ENCODE assay signal across 8 cellular contexts in the genomic region with DNA sequence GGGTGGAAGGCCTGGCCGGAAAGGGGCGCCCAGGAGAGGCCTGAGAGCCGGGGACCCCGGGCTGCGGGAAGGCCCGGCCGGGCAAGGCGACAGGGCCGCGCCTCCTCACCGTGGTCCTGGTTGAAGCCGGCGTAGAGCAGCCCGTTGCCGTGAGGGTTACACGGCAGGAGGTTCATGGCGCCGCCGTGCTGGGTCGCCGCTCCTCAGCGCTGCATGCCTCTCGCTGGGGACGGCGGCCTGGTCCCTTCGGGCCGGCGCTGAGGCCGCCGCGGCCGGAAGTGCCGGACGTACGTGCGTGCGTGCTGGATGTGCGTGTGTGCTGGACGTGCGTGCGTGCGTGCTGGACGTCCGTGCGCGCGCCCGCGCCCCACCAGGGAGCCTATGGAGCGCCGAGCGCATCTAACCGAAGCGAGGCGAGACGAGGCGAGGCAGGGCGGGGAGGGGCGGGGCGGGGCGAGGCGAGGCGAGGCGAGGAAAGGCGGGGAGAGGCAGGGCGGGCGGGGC. TPM values are rescaled to one million over a fixed set of nuclear protein-coding genes. Genes with fewer than 3 reads are reported as not detected.
A peak's percentile ranks its signal among the peaks of the same experiment; 100 is the strongest.
DNase-seq lines count a peak whose midpoint lies in the region; ATAC-seq and TF ChIP-seq lines count a peak whose summit lies in the region.

A gene (minus strand): TSS at position 280 of the 504 bp plus-strand sequence. CDS start 104 bp downstream, at position 176.

- H3K27me3 Mint-ChIP-seq in activated naive CD4-positive, alpha-beta T cell treated with anti-CD3 and anti-CD28 coated beads for 36 hours (ENCODE audit: low read depth) = no peaks in the 10 kb centered on the region

- H3K27ac Mint-ChIP-seq in activated naive CD4-positive, alpha-beta T cell treated with anti-CD3 and anti-CD28 coated beads for 36 hours = no peak within 1 kb of the TSS

- peak within 1 kb of the TSS; percentile 80 for H3K4me3 Mint-ChIP-seq in activated naive CD4-positive, alpha-beta T cell treated with anti-CD3 and anti-CD28 coated beads for 36 hours

- H3K36me3 ChIP-seq in gastroesophageal sphincter (peaks cover 0 to 15% of the 10 kb centered on the region in 2 donors), neutrophil (peaks cover 15% of the 10 kb centered on the region)

- peak within 1 kb of the TSS; percentile 88 to 99 for H3K4me3 ChIP-seq in gastroesophageal sphincter
- peak within 1 kb of the TSS; percentile 86 to 94 for H3K4me3 ChIP-seq in neutrophil (ENCODE audit: low read depth in 1 of 2, low read length in 1 of 2)

- H3K9me3 ChIP-seq in gastroesophageal sphincter (no peaks in the 10 kb centered on the region), neutrophil (no peaks in the 10 kb centered on the region)

- TF ChIP-seq CTCF in gastroesophageal sphincter (IDR thresholded peaks at IDR 0.05) = no peak
- no peak for TF ChIP-seq CTCF in neutrophil (IDR thresholded peaks at IDR 0.05)
- TF ChIP-seq CTCF in subcutaneous adipose tissue (IDR thresholded peaks at IDR 0.05; ENCODE audit: low read depth) = no peak

- peaks cover 25% of the 10 kb centered on the region for H3K4me1 Mint-ChIP-seq in activated naive CD4-positive, alpha-beta T cell treated with anti-CD3 and anti-CD28 coated beads for 36 hours (ENCODE audit: low read depth)

- peak; percentile 98 for ATAC-seq in gastroesophageal sphincter

- in situ Hi-C loops in G401 (cut with HindIII; ENCODE audit: low sequenced_read_pairs) = no loop called here

- H3K36me3 Mint-ChIP-seq in activated naive CD4-positive, alpha-beta T cell treated with anti-CD3 and anti-CD28 coated beads for 36 hours (ENCODE audit: low read depth) = peaks cover 9% of the 10 kb centered on the region

- H3K27ac ChIP-seq in gastroesophageal sphincter (peak within 1 kb of the TSS; percentile 95 to 100 (median 99)), neutrophil (peak within 1 kb of the TSS; percentile 91)

- peak; percentile 63 for TF ChIP-seq EP300 in gastroesophageal sphincter (IDR thresholded peaks at IDR 0.05)

- peak; percentile 94 for DNase-seq in G401 (ENCODE audit: low spot score)
- DNase-seq in HEK293T (ENCODE audit: extremely low spot score) = peak; percentile 99
- DNase-seq in NAMALWA (ENCODE audit: low spot score) = peak; percentile 91
- peak; percentile 97 for DNase-seq in SK-N-DZ (ENCODE audit: low spot score)
- DNase-seq in activated naive CD4-positive, alpha-beta T cell treated with anti-CD3 and anti-CD28 coated beads for 36 hours = peak; percentile 88

- CTCF ChIA-PET in HEK293T (lab: Yijun Ruan, JAX) = no interaction called here
- CTCF ChIA-PET in activated naive CD4-positive, alpha-beta T cell treated with anti-CD3 and anti-CD28 coated beads for 36 hours (lab: Charles Lee) = no interaction called here

- H3K4me1 ChIP-seq in gastroesophageal sphincter = peaks cover 4 to 55% (median 12%) of the 10 kb centered on the region in 3 donors
- H3K4me1 ChIP-seq in neutrophil (ENCODE audit: control insufficient read depth in 1 of 2, insufficient read depth in 1 of 2, low read depth in 1 of 2, low read length in 1 of 2) = peaks cover 18% of the 10 kb centered on the region in 2 experiments

- no peaks in the 10 kb centered on the region for H3K9me3 Mint-ChIP-seq in activated naive CD4-positive, alpha-beta T cell treated with anti-CD3 and anti-CD28 coated beads for 36 hours

- TF ChIP-seq POLR2A in gastroesophageal sphincter (IDR thresholded peaks at IDR 0.05) = peak; percentile 97

- POLR2A ChIA-PET in HEK293T (lab: Yijun Ruan, JAX) = no interaction called here

- intact Hi-C loops in activated naive CD4-positive, alpha-beta T cell treated with anti-CD3 and anti-CD28 coated beads for 36 hours (cut with micrococcal nuclease) = loop anchor here (1.0 to 5.0 kb wide), 4 partner anchors 49 to 198 kb away; a partner anchor contains a TSS

- H3K27me3 ChIP-seq in gastroesophageal sphincter (no peaks in the 10 kb centered on the region), neutrophil (no peaks in the 10 kb centered on the region)

- 0% methylated on average over 1 of the region's 67 CpGs; no CpG with 5 or more reads in 1 of the 2 donors for WGBS in gastroesophageal sphincter (ENCODE audit: low coverage in 1 of 2), 2 donors

TF ChIP-seq in HEK293T, 16 proteins besides CTCF, POLR2A, EP300 and RAD21:
- TF ChIP-seq, protein P1, sequence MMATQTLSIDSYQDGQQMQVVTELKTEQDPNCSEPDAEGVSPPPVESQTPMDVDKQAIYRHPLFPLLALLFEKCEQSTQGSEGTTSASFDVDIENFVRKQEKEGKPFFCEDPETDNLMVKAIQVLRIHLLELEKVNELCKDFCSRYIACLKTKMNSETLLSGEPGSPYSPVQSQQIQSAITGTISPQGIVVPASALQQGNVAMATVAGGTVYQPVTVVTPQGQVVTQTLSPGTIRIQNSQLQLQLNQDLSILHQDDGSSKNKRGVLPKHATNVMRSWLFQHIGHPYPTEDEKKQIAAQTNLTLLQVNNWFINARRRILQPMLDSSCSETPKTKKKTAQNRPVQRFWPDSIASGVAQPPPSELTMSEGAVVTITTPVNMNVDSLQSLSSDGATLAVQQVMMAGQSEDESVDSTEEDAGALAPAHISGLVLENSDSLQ (IDR thresholded peaks at IDR 0.05) = no peak
- peak; percentile 94 for TF ChIP-seq ARNT (IDR thresholded peaks at IDR 0.05)

RNA-seq across cellular contexts. Expression of the gene that starts here (rescaled TPM):
- total RNA-seq in G401 (2014; rRNA removed; shearing (Covaris generic)) = 109 and 117 TPM in 2 replicates
- 115 and 129 TPM in 2 replicates for polyA plus RNA-seq in SK-N-DZ (2014; cell fraction: cytosol; rRNA removed)
- polyA plus RNA-seq in SK-N-DZ (2014; cell fraction: nucleus; rRNA removed) = 118 and 168 TPM in 2 replicates
- total RNA-seq in activated naive CD4-positive, alpha-beta T cell treated with anti-CD3 and anti-CD28 coated beads for 36 hours = 10 to 100 TPM; 23.2 to 25.0 TPM
- total RNA-seq in gastroesophageal sphincter (10 to 100 TPM; 70.8 to 77.4 (median 76.4) TPM), subcutaneous adipose tissue (10 to 100 TPM; 60.6 to 74.8 (median 63.1) TPM)

Comparison
In these comparisons a context has a peak if more than half of its experiments do, and no peak if none do; other contexts are left out.
1. Peak in every context shown above with its lines: DNase-seq, ATAC-seq, H3K4me3 ChIP-seq and H3K27ac ChIP-seq.